ENCODE assay signal across 27 cellular contexts in genomic region chr3:46553154-46553553, GRCh38. TPM values are rescaled to one million over a fixed set of nuclear protein-coding genes. Genes with fewer than 3 reads are reported as not detected.
"Had no signal": no experiment of that assay in that cellular context is flagged by ENCODE, and none has a peak within 500 bp of the region (broad histone marks: within the 10 kb centered on the region; RNA-seq: fewer than 3 reads in every experiment).

No MANE protein-coding gene starts in this region.

- H3K27ac ChIP-seq: ascending aorta, brain microvascular endothelial cell, left lung, prostate gland, right atrium auricular region, upper lobe of right lung had no signal

- DNase-seq: activated CD4-positive, alpha-beta memory T cell treated with anti-CD3 and anti-CD28 coated beads for 36 hours; activated CD4-positive, alpha-beta T cell treated with anti-CD3 and anti-CD28 coated beads for 36 hours; activated gamma-delta T cell treated with Interleukin-2 at 50 U/mL for 16 hours; brain microvascular endothelial cell; caudate nucleus; dermis blood vessel endothelial cell; effector memory CD4-positive, alpha-beta T cell; foreskin fibroblast; left lung; midbrain; natural killer cell; stimulated activated CD4-positive, alpha-beta T cell treated with anti-CD3 and anti-CD28 coated beads, Interleukin-4, amount 100 ng/mL, for 24 hours; stimulated activated naive CD4-positive, alpha-beta T cell treated with Interleukin-2 at 50 U/mL for 16 hours; T1000; upper lobe of right lung had no signal

- H3K36me3 ChIP-seq: ascending aorta, brain microvascular endothelial cell, left lung, prostate gland, right atrium auricular region, upper lobe of right lung had no signal

- H3K4me3 ChIP-seq: ascending aorta, left lung, lung, prostate gland, right atrium auricular region, upper lobe of right lung had no signal

- H3K27me3 ChIP-seq: ascending aorta, brain microvascular endothelial cell, left lung, right atrium auricular region, upper lobe of right lung had no signal

- ATAC-seq: activated CD4-positive, alpha-beta T cell treated with anti-CD3 and anti-CD28 coated beads for 36 hours; left lung; natural killer cell; upper lobe of right lung; WTC11 had no signal

- H3K4me1 ChIP-seq: ascending aorta, left lung, prostate gland, right atrium auricular region, upper lobe of right lung had no signal

- H3K9me3 ChIP-seq: ascending aorta, left lung, prostate gland, right atrium auricular region, upper lobe of right lung had no signal

RNA-seq across cellular contexts. Expression of gene LRRC2, which starts 12.9 kb away (rescaled TPM):
- total RNA-seq: activated CD4-positive, alpha-beta memory T cell treated with anti-CD3 and anti-CD28 coated beads for 36 hours; activated T-helper 1 cell treated with anti-CD3 and anti-CD28 coated beads, Interleukin-12 subunit alpha, Interleukin-12 subunit beta, Interleukin-2, Interleukin-4 antibody, amounts not matched to agents 30 ng/mL and 10 ng/mL and 1 ng/mL, durations not matched to agents 14 hours and 24 hours and 36 hours; ascending aorta had no signal

RNA-seq across cellular contexts. Expression of gene RTP3, which starts 55.4 kb away (rescaled TPM):
- total RNA-seq: activated CD4-positive, alpha-beta memory T cell treated with anti-CD3 and anti-CD28 coated beads for 36 hours; activated CD4-positive, alpha-beta T cell treated with anti-CD3 and anti-CD28 coated beads for 36 hours; activated T-helper 1 cell treated with anti-CD3 and anti-CD28 coated beads, Interleukin-12 subunit alpha, Interleukin-12 subunit beta, Interleukin-2, Interleukin-4 antibody, amounts not matched to agents 30 ng/mL and 10 ng/mL and 1 ng/mL, durations not matched to agents 14 hours and 24 hours and 36 hours; ascending aorta; dermis blood vessel endothelial cell; glomerular endothelial cell; kidney epithelial cell; left lung; lung; natural killer cell; osteocyte; right atrium auricular region; subcutaneous adipose tissue; upper lobe of right lung; WTC11 had no signal
- polyA plus RNA-seq: adipose tissue, esophagus, lung had no signal

RNA-seq across cellular contexts. Expression of gene FAM240A, which starts 59.2 kb away (rescaled TPM):
- total RNA-seq: activated CD4-positive, alpha-beta memory T cell treated with anti-CD3 and anti-CD28 coated beads for 36 hours; activated CD4-positive, alpha-beta T cell treated with anti-CD3 and anti-CD28 coated beads for 36 hours; activated T-helper 1 cell treated with anti-CD3 and anti-CD28 coated beads, Interleukin-12 subunit alpha, Interleukin-12 subunit beta, Interleukin-2, Interleukin-4 antibody, amounts not matched to agents 30 ng/mL and 10 ng/mL and 1 ng/mL, durations not matched to agents 14 hours and 24 hours and 36 hours; ascending aorta; dermis blood vessel endothelial cell; glomerular endothelial cell; kidney epithelial cell; left lung; lung; natural killer cell; osteocyte; right atrium auricular region; subcutaneous adipose tissue; upper lobe of right lung had no signal
- polyA plus RNA-seq: adipose tissue, esophagus, lung had no signal
